Comparison of ENCODE assay signal across 33 cellular contexts in genomic region chr1:59877108-59877682, GRCh38. TPM values are rescaled to one million over a fixed set of nuclear protein-coding genes. Genes with fewer than 3 reads are reported as not detected.
DNase-seq lines count a peak whose midpoint lies in the region; ATAC-seq, FAIRE-seq and TF ChIP-seq lines count a peak whose summit lies in the region.
"Had no signal": no experiment of that assay in that cellular context is flagged by ENCODE, and none has a peak within 500 bp of the region (broad histone marks: within the 10 kb centered on the region; RNA-seq: fewer than 3 reads in every experiment).

No MANE protein-coding gene starts in this region.

- no peak for TF ChIP-seq EP300 in HepG2 (IDR thresholded peaks at IDR 0.05; ENCODE audit: low read depth in 2 of 2, low read length in 2 of 2)
- no peak for TF ChIP-seq EP300 in HepG2 (CRISPR knock-in tag; IDR thresholded peaks at IDR 0.05; ENCODE audit: borderline replicate concordance)

- H3K4me3 ChIP-seq in HepG2 (replicated peaks in 1 of 3; ENCODE audit: insufficient read depth in 1 of 3, low read depth in 2 of 3, low read length in 3 of 3) (no peak overlapping the region), right lobe of liver (no peak overlapping the region), HEK293 (ENCODE audit: low read depth, low read length) (no peak overlapping the region)
- H3K4me3 ChIP-seq: A549; BLaER1; BLaER1 treated with 17β-estradiol and CSF1 and Interleukin-3, amounts not matched to agents 10 nM and 100 nM had no signal

- H3K9me3 ChIP-seq in HepG2 (ENCODE audit: low read length) (no peaks in the 10 kb centered on the region), right lobe of liver (no peaks in the 10 kb centered on the region), HEK293 (ENCODE audit: control insufficient read depth, insufficient read depth, low read depth, low read length) (no peaks in the 10 kb centered on the region)
- H3K9me3 ChIP-seq: A549, BE2C, Caco-2 had no signal

- ATAC-seq in HepG2 (no peak), right lobe of liver (no peak), HG03135 (IDR thresholded peaks at IDR 0.05; ENCODE audit: unreplicated experiment) (no peak)
- ATAC-seq: A549; CD8-positive, alpha-beta T cell had no signal

- H3K9ac ChIP-seq in HepG2 (ENCODE audit: insufficient read depth, low read depth, low read length), result no peak overlapping the region
- H3K9ac ChIP-seq: BLaER1; BLaER1 treated with 17β-estradiol and CSF1 and Interleukin-3, amounts not matched to agents 10 nM and 100 nM had no signal

- POLR2A ChIA-PET in HepG2 (lab: Yijun Ruan, JAX), result no interaction called here
- POLR2A ChIA-PET in HEK293 (lab: Yijun Ruan, JAX), result no interaction called here

- H3K27ac ChIP-seq in HepG2 (ENCODE audit: extremely low read length, insufficient read depth, low read length) (no peak overlapping the region), right lobe of liver (no peak overlapping the region), HEK293 (ENCODE audit: extremely low read depth, low read depth, low read length) (no peak overlapping the region)
- H3K27ac ChIP-seq: 22Rv1; A549; BLaER1; BLaER1 treated with 17β-estradiol and CSF1 and Interleukin-3, amounts not matched to agents 10 nM and 100 nM; C4-2B had no signal

- in situ Hi-C loops in HepG2 (cut with HindIII; ENCODE audit: extremely low pct_ligation_motif_present, low pct_unique_long_range_greater_than_20kb), result loop anchor here (5.0 kb wide), 1 partner anchor 70 kb away; no protein-coding TSS in a partner anchor

- no peak for DNase-seq in HepG2 (ENCODE audit: low spot score)
- no peak for DNase-seq in right lobe of liver
- DNase-seq: 8988T; ACHN; AML-193; BE2C; C1 segment of cervical spinal cord; Caco-2; Calu3; CD4-positive, alpha-beta memory T cell; CD4-positive, alpha-beta T cell; CD4-positive, CD25-positive, alpha-beta regulatory T cell; CD8-positive, alpha-beta memory T cell; CD8-positive, alpha-beta T cell; COR-L47; DMS 273 treated with DMSO at 0.1 percent for 48 hours; DMS153; DMS53; DMS79; DMS79 treated with DMSO at 0.1 percent for 48 hours; DND-41; EL had no signal

- WGBS in HepG2 (ENCODE audit: low lambda C conversion rate), result 77% methylated on average over 2 of the region's 2 CpGs
- WGBS in right lobe of liver (ENCODE audit: insufficient coverage, low coverage, low lambda C conversion rate, missing lambda C conversion rate), result 100% methylated on average over 2 of the region's 2 CpGs

- BruUV-seq in HepG2 (replicated peaks; lab: Mats Ljungman, UMichigan), result no TSS peak

- FAIRE-seq in HepG2 (lab: Jason Lieb, UNC), result no peak
- FAIRE-seq: A204.1, A549, D721Med had no signal

- TF ChIP-seq POLR2A in HepG2 (IDR thresholded peaks at IDR 0.05; ENCODE audit: insufficient read depth in 1 of 2, low read depth in 2 of 2, low read length in 2 of 2), result no peak
- TF ChIP-seq POLR2A in right lobe of liver (IDR thresholded peaks at IDR 0.05), result no peak

- H3K27me3 ChIP-seq in HepG2 (ENCODE audit: control insufficient read depth in 1 of 2, insufficient read depth in 2 of 2, low read length in 2 of 2) (no peaks in the 10 kb centered on the region), right lobe of liver (no peaks in the 10 kb centered on the region)
- H3K27me3 ChIP-seq: BE2C; BLaER1; BLaER1 treated with 17β-estradiol and CSF1 and Interleukin-3, amounts not matched to agents 10 nM and 100 nM had no signal

- H3K4me1 ChIP-seq in HepG2 (ENCODE audit: insufficient read depth, low read length) (peaks cover 9% of the 10 kb centered on the region), right lobe of liver (peaks cover 0 to 15% (median 4%) of the 10 kb centered on the region in 4 donors), HEK293 (ENCODE audit: control insufficient read depth, insufficient read depth, low read length) (no peaks in the 10 kb centered on the region)
- H3K4me1 ChIP-seq: A549; BE2C; BLaER1; BLaER1 treated with 17β-estradiol and CSF1 and Interleukin-3, amounts not matched to agents 10 nM and 100 nM; Caco-2 had no signal

- TF ChIP-seq CTCF in HepG2 (CRISPR knock-in tag; IDR thresholded peaks at IDR 0.05) (no peak), right lobe of liver (IDR thresholded peaks at IDR 0.05) (no peak), HEK293 (tag by site-specific recombination; IDR thresholded peaks at IDR 0.05) (no peak)

- intact Hi-C loops in HepG2 (cut with micrococcal nuclease; ENCODE audit: unreplicated experiment) (no loop called here), right lobe of liver (cut with DNase I) (no loop called here)

- no peaks in the 10 kb centered on the region for H4K20me1 ChIP-seq in HepG2 (ENCODE audit: insufficient read depth, low read length)
- H4K20me1 ChIP-seq: BLaER1; BLaER1 treated with 17β-estradiol and CSF1 and Interleukin-3, amounts not matched to agents 10 nM and 100 nM had no signal

- H3K36me3 ChIP-seq in HepG2 (replicated peaks in 1 of 2; ENCODE audit: control insufficient read depth in 1 of 2, insufficient read depth in 2 of 2, low read length in 2 of 2) (0 out of 5 replicates have a peak, but pooled peaks cover 0 to 3% of the 10 kb centered on the region in 2 experiments), right lobe of liver (no peaks in the 10 kb centered on the region), HEK293 (ENCODE audit: control insufficient read depth in 2 of 2, insufficient read depth in 1 of 2, low read length in 2 of 2) (peaks cover 7 to 11% of the 10 kb centered on the region in 2 experiments; a peak in 2 of 3 replicates)
- H3K36me3 ChIP-seq: BE2C; BLaER1; BLaER1 treated with 17β-estradiol and CSF1 and Interleukin-3, amounts not matched to agents 10 nM and 100 nM had no signal

- no peak overlapping the region for H3K4me2 ChIP-seq in HepG2 (ENCODE audit: low read depth, low read length)
- H3K4me2 ChIP-seq: A549; BLaER1; BLaER1 treated with 17β-estradiol and CSF1 and Interleukin-3, amounts not matched to agents 10 nM and 100 nM had no signal

- CTCF ChIA-PET in HepG2 (lab: Yijun Ruan, JAX; ENCODE audit: low intra/inter-chr PET ratio, low total read pairs), result no interaction called here
- CTCF ChIA-PET in HEK293 (lab: Yijun Ruan, JAX), result interaction anchor here (0.6 to 6.5 kb wide), 5 partner anchors 16 to 647 kb away, joined by 3 to 177 read pairs (median 4); no protein-coding TSS in a partner anchor

- H3K79me2 ChIP-seq in HepG2 (ENCODE audit: insufficient read depth, low read length), result no peaks in the 10 kb centered on the region

- TF ChIP-seq RAD21 in HepG2 (CRISPR knock-in tag; IDR thresholded peaks at IDR 0.05), result no peak

- H2AFZ ChIP-seq in HepG2 (ENCODE audit: low read length), result no peak overlapping the region

TF ChIP-seq in HepG2, 621 proteins besides CTCF, POLR2A, EP300 and RAD21:
- TF ChIP-seq ZNF749 (CRISPR knock-in tag; IDR thresholded peaks at IDR 0.05; ENCODE audit: borderline replicate concordance) (no peak), ZNF24 (IDR thresholded peaks at IDR 0.05) (no peak), ZNF160 (CRISPR knock-in tag; IDR thresholded peaks at IDR 0.05) (peak; percentile 93)

TF ChIP-seq in HEK293, 187 proteins besides CTCF, POLR2A, EP300 and RAD21:
- peak; percentile 74 for TF ChIP-seq SETDB1 (IDR thresholded peaks at IDR 0.05; ENCODE audit: insufficient read length, low read length)
- no peak for TF ChIP-seq KLF8 (tag by site-specific recombination; IDR thresholded peaks at IDR 0.05)
- peak; percentile 90; the same call in 1 of the 2 replicates for TF ChIP-seq ZNF558 (tag by site-specific recombination; IDR thresholded peaks at IDR 0.05)
- TF ChIP-seq ZNF16 (tag by site-specific recombination; IDR thresholded peaks at IDR 0.05; ENCODE audit: low read depth), result no peak
- TF ChIP-seq YY2 (tag by site-specific recombination; IDR thresholded peaks at IDR 0.05), result no peak
- TF ChIP-seq ZNF426 (tag by site-specific recombination; IDR thresholded peaks at IDR 0.05), result no peak

RNA-seq across cellular contexts. Expression of gene CYP2J2, which starts 49.4 kb away (rescaled TPM):
- total RNA-seq in HepG2 (2016; rRNA removed; fragmentation: Illumina TruSeq; extraction: Trizol) (1.1 and 2.1 TPM in 2 replicates), right lobe of liver (100 to 1,000 TPM in 2 of 6 experiments, 10 to 100 TPM in 4; 38.8 to 125 (median 76.5) TPM)
- 0.61 and 0.62 TPM in 2 replicates for total RNA-seq in HepG2 (2016; cell fraction: cytosol; rRNA removed; fragmentation: Illumina TruSeq; extraction: Trizol; ENCODE audit: low read depth)
- 0.95 and 2.7 TPM in 2 replicates for total RNA-seq in HepG2 (2016; cell fraction: insoluble cytoplasmic fraction; rRNA removed; fragmentation: Illumina TruSeq; extraction: Trizol)
- total RNA-seq in HepG2 (2016; cell fraction: membrane; rRNA removed; fragmentation: Illumina TruSeq; extraction: Trizol), result 1.0 and 1.1 TPM in 2 replicates
- total RNA-seq in HepG2 (2016; cell fraction: nucleus; rRNA removed; fragmentation: Illumina TruSeq; extraction: Trizol), result 1.5 and 2.3 TPM in 2 replicates
- polyA plus RNA-seq in HepG2 (2011; rRNA removed), result 5.9 and 6.6 TPM in 2 replicates
- polyA plus RNA-seq in HepG2 (2011; cell fraction: cytosol; rRNA removed), result 3.7 and 5.4 TPM in 2 replicates
- polyA plus RNA-seq in HepG2 (2011; cell fraction: nucleus; rRNA removed), result 8.0 and 9.4 TPM in 2 replicates
- 12.5 and 20.6 TPM in 2 replicates for polyA plus RNA-seq in HepG2 (2012)
- 0.35 and 0.44 TPM in 2 replicates for polyA plus RNA-seq in HepG2 (2016; cell fraction: cytosol; fragmentation: Illumina TruSeq; extraction: Trizol; ENCODE audit: low read depth)
- 0.82 and 1.5 TPM in 2 replicates for polyA plus RNA-seq in HepG2 (2016; cell fraction: insoluble cytoplasmic fraction; fragmentation: Illumina TruSeq; extraction: Trizol; ENCODE audit: low read depth)
- 0.45 and 0.58 TPM in 2 replicates for polyA plus RNA-seq in HepG2 (2016; cell fraction: membrane; fragmentation: Illumina TruSeq; extraction: Trizol; ENCODE audit: low read depth)
- 4.2 and 6.0 TPM in 2 replicates for polyA plus RNA-seq in HepG2 (2016; cell fraction: nucleus; fragmentation: Illumina TruSeq; extraction: Trizol; ENCODE audit: insufficient read depth, low read depth)
- polyA minus RNA-seq in HepG2 (2011; rRNA and poly(A)+ RNA removed; ENCODE audit: low replicate concordance), result 4.8 TPM in 1 of 2 replicates, not detected in the other
- polyA minus RNA-seq in HepG2 (2011; cell fraction: cytosol; rRNA and poly(A)+ RNA removed), result 5.1 and 5.3 TPM in 2 replicates
- 7.1 and 10.3 TPM in 2 replicates for polyA minus RNA-seq in HepG2 (2011; cell fraction: nucleus; rRNA and poly(A)+ RNA removed)
- total RNA-seq: A172; CD4-positive, CD25-positive, alpha-beta regulatory T cell had no signal
- polyA plus RNA-seq: CD14-positive monocyte had no signal

Comparison
In these comparisons a context has a peak if more than half of its experiments do, and no peak if none do; other contexts are left out.
1. RNA of gene CYP2J2, which starts 49.4 kb away (total RNA-seq): 38.8 to 125 TPM in right lobe of liver; 0.61 to 2.7 TPM in HepG2; every median in the first group is over 10 times any median in the second.
2. Of the 63 proteins assayed by ChIP-seq in both HepG2 and HEK293: peak only in HepG2: none; only in HEK293: SETDB1 and ZNF558; in both: none; in neither: 61.